Comparison of ENCODE assay signal across 8 cellular contexts in the genomic region with DNA sequence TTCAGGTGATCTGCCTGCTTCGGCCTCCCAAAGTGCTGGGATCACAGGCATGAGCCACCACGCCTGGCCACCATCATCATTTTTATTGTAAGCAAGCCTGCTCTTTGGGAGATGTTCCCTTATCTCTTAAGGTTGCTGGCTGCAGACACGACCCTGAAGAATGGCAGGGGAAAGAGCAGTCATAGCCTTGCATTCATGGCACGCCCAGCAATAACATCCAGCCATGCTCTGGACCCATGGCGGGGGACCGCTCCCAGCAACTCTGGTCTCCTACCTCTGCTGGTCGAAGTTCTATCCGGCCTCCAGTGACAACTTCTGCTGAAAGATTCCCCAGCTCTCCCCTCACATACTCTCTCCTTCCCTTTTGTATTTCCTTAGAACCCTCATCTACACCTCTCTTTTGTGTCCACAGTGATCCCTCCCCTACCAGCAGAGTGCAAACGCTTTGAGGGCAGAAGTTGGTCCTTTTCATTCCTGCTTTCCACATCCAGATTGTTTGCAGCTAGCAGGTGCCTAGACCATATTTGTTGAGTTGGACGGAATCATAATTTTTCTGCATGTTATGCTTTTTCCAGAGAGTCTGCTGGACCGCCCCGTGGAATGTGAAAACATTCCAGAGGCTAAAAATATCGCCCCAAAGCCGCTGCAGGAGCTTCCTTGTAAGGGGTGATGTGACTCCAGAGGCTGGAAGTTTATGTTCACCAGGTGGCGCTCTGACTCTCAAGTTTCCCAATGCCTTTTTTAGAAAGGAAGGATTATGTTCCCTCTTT. TPM values are rescaled to one million over a fixed set of nuclear protein-coding genes. Genes with fewer than 3 reads are reported as not detected.
A peak's percentile ranks its signal among the peaks of the same experiment; 100 is the strongest.
DNase-seq lines count a peak whose midpoint lies in the region; ATAC-seq and TF ChIP-seq lines count a peak whose summit lies in the region.

No MANE protein-coding gene starts in this region.

- no peaks in the 10 kb centered on the region for H3K36me3 ChIP-seq in uterus

- H3K9me3 Mint-ChIP-seq in activated CD4-positive, alpha-beta T cell treated with anti-CD3 and anti-CD28 coated beads, Interleukin-2, amount 10 ng/mL, durations not matched to agents 7 days and 5 days, result no peaks in the 10 kb centered on the region
- no peaks in the 10 kb centered on the region for H3K9me3 Mint-ChIP-seq in natural killer cell treated with Interleukin-12 subunit alpha and Interleukin-12 subunit beta and Interleukin-15 and Interleukin-18, amount 100 ng/mL, for 72 hours

- H3K4me1 Mint-ChIP-seq in activated CD4-positive, alpha-beta T cell treated with anti-CD3 and anti-CD28 coated beads, Interleukin-2, amount 10 ng/mL, durations not matched to agents 7 days and 5 days, result peaks cover 8% of the 10 kb centered on the region
- peaks cover 12 to 15% of the 10 kb centered on the region in 2 donors for H3K4me1 Mint-ChIP-seq in natural killer cell treated with Interleukin-12 subunit alpha and Interleukin-12 subunit beta and Interleukin-15 and Interleukin-18, amount 100 ng/mL, for 72 hours (ENCODE audit: low read depth in 2 of 2)

- H3K9me3 ChIP-seq in uterus, result no peaks in the 10 kb centered on the region

- no peak overlapping the region for H3K27ac Mint-ChIP-seq in activated CD4-positive, alpha-beta T cell treated with anti-CD3 and anti-CD28 coated beads, Interleukin-2, amount 10 ng/mL, durations not matched to agents 7 days and 5 days
- H3K27ac Mint-ChIP-seq in natural killer cell treated with Interleukin-12 subunit alpha and Interleukin-12 subunit beta and Interleukin-15 and Interleukin-18, amount 100 ng/mL, for 72 hours, result peak overlapping the region in 1 of 2 donors; percentile 36

- H3K4me3 Mint-ChIP-seq in activated CD4-positive, alpha-beta T cell treated with anti-CD3 and anti-CD28 coated beads, Interleukin-2, amount 10 ng/mL, durations not matched to agents 7 days and 5 days, result no peak overlapping the region
- H3K4me3 Mint-ChIP-seq in natural killer cell treated with Interleukin-12 subunit alpha and Interleukin-12 subunit beta and Interleukin-15 and Interleukin-18, amount 100 ng/mL, for 72 hours, result no peak overlapping the region

- peaks cover 21% of the 10 kb centered on the region for H3K27me3 Mint-ChIP-seq in activated CD4-positive, alpha-beta T cell treated with anti-CD3 and anti-CD28 coated beads, Interleukin-2, amount 10 ng/mL, durations not matched to agents 7 days and 5 days
- H3K27me3 Mint-ChIP-seq in natural killer cell treated with Interleukin-12 subunit alpha and Interleukin-12 subunit beta and Interleukin-15 and Interleukin-18, amount 100 ng/mL, for 72 hours, result peaks cover 23 to 27% of the 10 kb centered on the region in 2 donors

- peak; percentile 76 for TF ChIP-seq CTCF in LNCaP clone FGC (IDR thresholded peaks at IDR 0.05; ENCODE audit: control insufficient read depth, extremely low read depth, insufficient read depth)
- TF ChIP-seq CTCF in uterus (IDR thresholded peaks at IDR 0.05), result peak; percentile 70 to 78 (median 75)

- POLR2A ChIA-PET in activated CD4-positive, alpha-beta T cell treated with anti-CD3 and anti-CD28 coated beads, Interleukin-2, amount 10 ng/mL, durations not matched to agents 7 days and 5 days (lab: Charles Lee), result no interaction called here

- peaks cover 0 to 5% of the 10 kb centered on the region in 2 donors for H3K4me1 ChIP-seq in uterus

- CTCF ChIA-PET in activated CD4-positive, alpha-beta T cell treated with anti-CD3 and anti-CD28 coated beads, Interleukin-2, amount 10 ng/mL, durations not matched to agents 7 days and 5 days (lab: Charles Lee), result interaction anchor here (0.7 to 1.9 kb wide), 10 partner anchors 11 to 334 kb away, joined by 3 to 9 read pairs (median 4); a partner anchor contains a TSS

- no peaks in the 10 kb centered on the region for H3K36me3 Mint-ChIP-seq in activated CD4-positive, alpha-beta T cell treated with anti-CD3 and anti-CD28 coated beads, Interleukin-2, amount 10 ng/mL, durations not matched to agents 7 days and 5 days (ENCODE audit: low read depth)
- no peaks in the 10 kb centered on the region for H3K36me3 Mint-ChIP-seq in natural killer cell treated with Interleukin-12 subunit alpha and Interleukin-12 subunit beta and Interleukin-15 and Interleukin-18, amount 100 ng/mL, for 72 hours

- intact Hi-C loops in uterus (cut with DNase I; ENCODE audit: low total_unique reads), result no loop called here

- no peak for ATAC-seq in natural killer cell treated with Interleukin-12 subunit alpha and Interleukin-12 subunit beta and Interleukin-15 and Interleukin-18, amount 100 ng/mL, for 72 hours
- ATAC-seq in GM19351 (IDR thresholded peaks at IDR 0.05; ENCODE audit: unreplicated experiment), result no peak

- H3K4me3 ChIP-seq in LNCaP clone FGC (ENCODE audit: low read depth, low read length) (no peak overlapping the region), uterus (peak overlapping the region in 1 of 2 donors; percentile 2)

- peak; percentile 65 for DNase-seq in G401 (ENCODE audit: low spot score)
- no peak for DNase-seq in LNCaP clone FGC (ENCODE audit: low read depth)
- peak; percentile 53 for DNase-seq in activated CD4-positive, alpha-beta T cell treated with anti-CD3 and anti-CD28 coated beads, Interleukin-2, amount 10 ng/mL, durations not matched to agents 7 days and 5 days
- DNase-seq in fibroblast of gingiva (ENCODE audit: low read depth), result peak; percentile 83
- DNase-seq in natural killer cell treated with Interleukin-12 subunit alpha and Interleukin-12 subunit beta and Interleukin-15 and Interleukin-18, amount 100 ng/mL, for 72 hours (ENCODE audit: low spot score), result peak; percentile 67
- DNase-seq in uterus, result peak; percentile 87 to 90
- DNase-seq in NCI-H524 treated with DMSO at 0.1 percent for 48 hours (lab: John Stamatoyannopoulos, UW), result no peak

- no peaks in the 10 kb centered on the region for H3K27me3 ChIP-seq in uterus

- H3K27ac ChIP-seq in uterus, result peak overlapping the region; percentile 71 to 80

- TF ChIP-seq POLR2A in uterus (IDR thresholded peaks at IDR 0.05), result no peak

- in situ Hi-C loops in G401 (cut with HindIII; ENCODE audit: low sequenced_read_pairs), result no loop called here

RNA-seq across cellular contexts. Expression of a gene that starts 4.4 kb away (rescaled TPM):
- 35.0 and 61.1 TPM in 2 replicates for total RNA-seq in G401 (2014; rRNA removed; shearing (Covaris generic))
- total RNA-seq in activated CD4-positive, alpha-beta T cell treated with anti-CD3 and anti-CD28 coated beads, Interleukin-2, amount 10 ng/mL, durations not matched to agents 7 days and 5 days, result 1 to 10 TPM; 1.3 to 1.8 TPM
- total RNA-seq in natural killer cell treated with Interleukin-12 subunit alpha and Interleukin-12 subunit beta and Interleukin-15 and Interleukin-18, amount 100 ng/mL, for 72 hours, result under 1 TPM in 1 of 2 donors, not detected in 1; 0.75 TPM
- total RNA-seq in uterus, result 100 to 1,000 TPM in 1 of 4 donors, 10 to 100 TPM in 3; 36.9 to 158 (median 59.4) TPM

RNA-seq across cellular contexts. Expression of a gene that starts 22.1 kb away (rescaled TPM):
- 19.1 and 24.4 TPM in 2 replicates for total RNA-seq in G401 (2014; rRNA removed; shearing (Covaris generic))
- total RNA-seq in activated CD4-positive, alpha-beta T cell treated with anti-CD3 and anti-CD28 coated beads, Interleukin-2, amount 10 ng/mL, durations not matched to agents 7 days and 5 days, result under 1 TPM; 0.58 to 0.94 TPM
- total RNA-seq in natural killer cell treated with Interleukin-12 subunit alpha and Interleukin-12 subunit beta and Interleukin-15 and Interleukin-18, amount 100 ng/mL, for 72 hours, result under 1 TPM; 0.45 to 0.89 TPM
- 10 to 100 TPM in 2 of 4 donors, 1 to 10 TPM in 1, under 1 TPM in 1; 0.51 to 15.1 (median 10.8) TPM for total RNA-seq in uterus

RNA-seq across cellular contexts. Expression of a gene that starts 27.8 kb away (rescaled TPM):
- 21.8 and 24.8 TPM in 2 replicates for total RNA-seq in G401 (2014; rRNA removed; shearing (Covaris generic))
- total RNA-seq in activated CD4-positive, alpha-beta T cell treated with anti-CD3 and anti-CD28 coated beads, Interleukin-2, amount 10 ng/mL, durations not matched to agents 7 days and 5 days, result 10 to 100 TPM; 23.9 to 31.9 TPM
- total RNA-seq in natural killer cell treated with Interleukin-12 subunit alpha and Interleukin-12 subunit beta and Interleukin-15 and Interleukin-18, amount 100 ng/mL, for 72 hours, result 10 to 100 TPM; 34.9 to 59.6 TPM
- 10 to 100 TPM in 3 of 4 donors, 1 to 10 TPM in 1; 2.8 to 32.3 (median 16.7) TPM for total RNA-seq in uterus

Comparison
In these comparisons a context has a peak if more than half of its experiments do, and no peak if none do; other contexts are left out.
1. DNase-seq: peak in G401 (single experiment), activated CD4-positive, alpha-beta T cell treated with anti-CD3 and anti-CD28 coated beads, Interleukin-2, amount 10 ng/mL, durations not matched to agents 7 days and 5 days (single experiment), fibroblast of gingiva (single experiment), natural killer cell treated with Interleukin-12 subunit alpha and Interleukin-12 subunit beta and Interleukin-15 and Interleukin-18, amount 100 ng/mL, for 72 hours (single experiment) and uterus (2 of 2); none in LNCaP clone FGC (single experiment) and NCI-H524 treated with DMSO at 0.1 percent for 48 hours (single experiment).
2. RNA of a gene that starts 4.4 kb away (total RNA-seq): 36.9 to 158 TPM in uterus and 35.0 to 61.1 TPM in G401; 1.3 to 1.8 TPM in activated CD4-positive, alpha-beta T cell treated with anti-CD3 and anti-CD28 coated beads, Interleukin-2, amount 10 ng/mL, durations not matched to agents 7 days and 5 days and 0.75 TPM in natural killer cell treated with Interleukin-12 subunit alpha and Interleukin-12 subunit beta and Interleukin-15 and Interleukin-18, amount 100 ng/mL, for 72 hours; every median in the first group is over 10 times any median in the second.